1 cellular context compared by ENCODE assay signal in the genomic region with DNA sequence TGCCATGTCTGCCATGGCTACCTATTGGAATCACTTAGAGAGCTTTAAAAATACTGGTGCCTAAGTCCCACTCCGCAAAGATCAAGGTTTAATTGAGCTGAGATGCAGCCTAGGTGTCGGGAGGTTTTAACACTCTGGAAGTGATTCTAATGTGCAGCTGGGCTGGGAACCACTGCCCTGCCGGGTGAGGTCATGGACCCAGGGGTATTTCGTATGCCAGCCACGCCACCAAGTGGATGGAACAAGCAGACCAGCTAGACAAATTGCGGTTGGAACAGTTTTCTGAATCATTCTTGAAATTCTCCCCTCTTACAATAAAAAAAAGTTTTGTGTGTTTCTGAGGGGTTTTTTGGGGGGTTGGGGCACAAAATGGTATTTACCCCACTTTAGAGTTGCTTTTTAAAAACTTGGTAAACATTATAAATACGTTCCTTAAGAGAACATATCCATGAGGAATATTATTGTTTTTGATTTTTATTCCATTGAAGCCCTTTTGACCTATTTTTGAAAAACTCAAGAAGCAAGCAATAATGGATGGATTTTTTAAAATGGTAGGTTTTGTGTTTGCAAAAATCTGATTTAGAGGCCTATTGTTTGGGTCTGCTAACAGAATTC.
A peak's percentile ranks its signal among the peaks of the same experiment; 100 is the strongest.
TF ChIP-seq lines count a peak whose summit lies in the region.

No MANE protein-coding gene starts in this region.

TF ChIP-seq in GM12878, 131 proteins besides CTCF, POLR2A, EP300 and RAD21 (continued from another document and continues in another):
- TF ChIP-seq ASH2L (IDR thresholded peaks at IDR 0.05; ENCODE audit: borderline replicate concordance, low read depth) (no peak), HDAC2 (IDR thresholded peaks at IDR 0.05) (no peak), BCL3 (IDR thresholded peaks at IDR 0.05; ENCODE audit: borderline replicate concordance, insufficient read depth, low read depth, low read length, poor library complexity, severe bottlenecking) (peak; percentile 64), IKZF1 (conservative IDR thresholded peaks at IDR 0.05) (peak; percentile 86), MAX (IDR thresholded peaks at IDR 0.05; ENCODE audit: low read depth, low read length) (no peak), SIN3A (IDR thresholded peaks at IDR 0.05; ENCODE audit: low read depth, low read length) (no peak), EED (IDR thresholded peaks at IDR 0.05; ENCODE audit: low read depth) (peak; percentile 66; the same call in 1 of the 2 replicates), MTA3 (IDR thresholded peaks at IDR 0.05; ENCODE audit: borderline replicate concordance, low read length) (no peak), ZNF207 (IDR thresholded peaks at IDR 0.05; ENCODE audit: borderline replicate concordance) (0 out of 2 replicates have a peak, but pooled peaks have one; percentile 46), YBX1 (IDR thresholded peaks at IDR 0.05) (no peak), IRF5 (IDR thresholded peaks at IDR 0.05; ENCODE audit: borderline replicate concordance) (no peak), ZNF622 (IDR thresholded peaks at IDR 0.05) (no peak), KAT2A (conservative IDR thresholded peaks at IDR 0.05; ENCODE audit: control insufficient read depth, low read depth, low read length) (no peak), RBBP5 (conservative IDR thresholded peaks at IDR 0.05) (no peak), NR2C1 (IDR thresholded peaks at IDR 0.05) (peak; percentile 58), USF1 (IDR thresholded peaks at IDR 0.05; ENCODE audit: borderline replicate concordance, extremely low read length, insufficient read depth, low read depth, low read length) (no peak), BHLHE40 (IDR thresholded peaks at IDR 0.05; ENCODE audit: borderline replicate concordance in 1 of 2, low read depth in 2 of 2, low read length in 1 of 2) (peak; percentile 27 to 39; a peak in 2 of 4 replicates), WRNIP1 (IDR thresholded peaks at IDR 0.05; ENCODE audit: borderline replicate concordance, low read depth, low read length) (no peak), NR2C2 (IDR thresholded peaks at IDR 0.05; ENCODE audit: borderline replicate concordance, control insufficient read depth, insufficient read length, low read depth) (no peak), ATF2 (IDR thresholded peaks at IDR 0.05; ENCODE audit: low read length) (peak; percentile 89), PRDM15 (CRISPR knock-in tag; IDR thresholded peaks at IDR 0.05) (no peak), RELA (IDR thresholded peaks at IDR 0.05; ENCODE audit: borderline replicate concordance, partially characterized antibody) (peak; percentile 11), E2F4 (IDR thresholded peaks at IDR 0.05; ENCODE audit: low read depth, low read length) (no peak), ZNF274 (IDR thresholded peaks at IDR 0.05; ENCODE audit: insufficient read depth, insufficient read length) (no peak), ZNF217 (IDR thresholded peaks at IDR 0.05) (no peak), PML (IDR thresholded peaks at IDR 0.05; ENCODE audit: low read length) (no peak), SRF (IDR thresholded peaks at IDR 0.05; ENCODE audit: low read depth in 2 of 2, low read length in 2 of 2) (no peak), KLF5 (IDR thresholded peaks at IDR 0.05; ENCODE audit: partially characterized antibody) (no peak), POU2F2 (IDR thresholded peaks at IDR 0.05; ENCODE audit: borderline replicate concordance, low read depth, low read length) (peak; percentile 86; the same call in 2 of the 3 replicates), NFXL1 (IDR thresholded peaks at IDR 0.05; ENCODE audit: borderline replicate concordance) (no peak), ATF7 (IDR thresholded peaks at IDR 0.05; ENCODE audit: low read depth) (peak; percentile 96)
- TF ChIP-seq, protein P1, sequence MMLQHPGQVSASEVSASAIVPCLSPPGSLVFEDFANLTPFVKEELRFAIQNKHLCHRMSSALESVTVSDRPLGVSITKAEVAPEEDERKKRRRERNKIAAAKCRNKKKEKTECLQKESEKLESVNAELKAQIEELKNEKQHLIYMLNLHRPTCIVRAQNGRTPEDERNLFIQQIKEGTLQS (IDR thresholded peaks at IDR 0.05; ENCODE audit: borderline replicate concordance, extremely low read depth, low read depth, low read length), result no peak
- TF ChIP-seq, protein P2, sequence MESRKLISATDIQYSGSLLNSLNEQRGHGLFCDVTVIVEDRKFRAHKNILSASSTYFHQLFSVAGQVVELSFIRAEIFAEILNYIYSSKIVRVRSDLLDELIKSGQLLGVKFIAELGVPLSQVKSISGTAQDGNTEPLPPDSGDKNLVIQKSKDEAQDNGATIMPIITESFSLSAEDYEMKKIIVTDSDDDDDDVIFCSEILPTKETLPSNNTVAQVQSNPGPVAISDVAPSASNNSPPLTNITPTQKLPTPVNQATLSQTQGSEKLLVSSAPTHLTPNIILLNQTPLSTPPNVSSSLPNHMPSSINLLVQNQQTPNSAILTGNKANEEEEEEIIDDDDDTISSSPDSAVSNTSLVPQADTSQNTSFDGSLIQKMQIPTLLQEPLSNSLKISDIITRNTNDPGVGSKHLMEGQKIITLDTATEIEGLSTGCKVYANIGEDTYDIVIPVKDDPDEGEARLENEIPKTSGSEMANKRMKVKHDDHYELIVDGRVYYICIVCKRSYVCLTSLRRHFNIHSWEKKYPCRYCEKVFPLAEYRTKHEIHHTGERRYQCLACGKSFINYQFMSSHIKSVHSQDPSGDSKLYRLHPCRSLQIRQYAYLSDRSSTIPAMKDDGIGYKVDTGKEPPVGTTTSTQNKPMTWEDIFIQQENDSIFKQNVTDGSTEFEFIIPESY (IDR thresholded peaks at IDR 0.05), result no peak
- TF ChIP-seq, protein P3, sequence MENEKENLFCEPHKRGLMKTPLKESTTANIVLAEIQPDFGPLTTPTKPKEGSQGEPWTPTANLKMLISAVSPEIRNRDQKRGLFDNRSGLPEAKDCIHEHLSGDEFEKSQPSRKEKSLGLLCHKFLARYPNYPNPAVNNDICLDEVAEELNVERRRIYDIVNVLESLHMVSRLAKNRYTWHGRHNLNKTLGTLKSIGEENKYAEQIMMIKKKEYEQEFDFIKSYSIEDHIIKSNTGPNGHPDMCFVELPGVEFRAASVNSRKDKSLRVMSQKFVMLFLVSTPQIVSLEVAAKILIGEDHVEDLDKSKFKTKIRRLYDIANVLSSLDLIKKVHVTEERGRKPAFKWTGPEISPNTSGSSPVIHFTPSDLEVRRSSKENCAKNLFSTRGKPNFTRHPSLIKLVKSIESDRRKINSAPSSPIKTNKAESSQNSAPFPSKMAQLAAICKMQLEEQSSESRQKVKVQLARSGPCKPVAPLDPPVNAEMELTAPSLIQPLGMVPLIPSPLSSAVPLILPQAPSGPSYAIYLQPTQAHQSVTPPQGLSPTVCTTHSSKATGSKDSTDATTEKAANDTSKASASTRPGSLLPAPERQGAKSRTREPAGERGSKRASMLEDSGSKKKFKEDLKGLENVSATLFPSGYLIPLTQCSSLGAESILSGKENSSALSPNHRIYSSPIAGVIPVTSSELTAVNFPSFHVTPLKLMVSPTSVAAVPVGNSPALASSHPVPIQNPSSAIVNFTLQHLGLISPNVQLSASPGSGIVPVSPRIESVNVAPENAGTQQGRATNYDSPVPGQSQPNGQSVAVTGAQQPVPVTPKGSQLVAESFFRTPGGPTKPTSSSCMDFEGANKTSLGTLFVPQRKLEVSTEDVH (IDR thresholded peaks at IDR 0.05; ENCODE audit: low read depth, partially characterized antibody), result no peak
- TF ChIP-seq, protein P4, sequence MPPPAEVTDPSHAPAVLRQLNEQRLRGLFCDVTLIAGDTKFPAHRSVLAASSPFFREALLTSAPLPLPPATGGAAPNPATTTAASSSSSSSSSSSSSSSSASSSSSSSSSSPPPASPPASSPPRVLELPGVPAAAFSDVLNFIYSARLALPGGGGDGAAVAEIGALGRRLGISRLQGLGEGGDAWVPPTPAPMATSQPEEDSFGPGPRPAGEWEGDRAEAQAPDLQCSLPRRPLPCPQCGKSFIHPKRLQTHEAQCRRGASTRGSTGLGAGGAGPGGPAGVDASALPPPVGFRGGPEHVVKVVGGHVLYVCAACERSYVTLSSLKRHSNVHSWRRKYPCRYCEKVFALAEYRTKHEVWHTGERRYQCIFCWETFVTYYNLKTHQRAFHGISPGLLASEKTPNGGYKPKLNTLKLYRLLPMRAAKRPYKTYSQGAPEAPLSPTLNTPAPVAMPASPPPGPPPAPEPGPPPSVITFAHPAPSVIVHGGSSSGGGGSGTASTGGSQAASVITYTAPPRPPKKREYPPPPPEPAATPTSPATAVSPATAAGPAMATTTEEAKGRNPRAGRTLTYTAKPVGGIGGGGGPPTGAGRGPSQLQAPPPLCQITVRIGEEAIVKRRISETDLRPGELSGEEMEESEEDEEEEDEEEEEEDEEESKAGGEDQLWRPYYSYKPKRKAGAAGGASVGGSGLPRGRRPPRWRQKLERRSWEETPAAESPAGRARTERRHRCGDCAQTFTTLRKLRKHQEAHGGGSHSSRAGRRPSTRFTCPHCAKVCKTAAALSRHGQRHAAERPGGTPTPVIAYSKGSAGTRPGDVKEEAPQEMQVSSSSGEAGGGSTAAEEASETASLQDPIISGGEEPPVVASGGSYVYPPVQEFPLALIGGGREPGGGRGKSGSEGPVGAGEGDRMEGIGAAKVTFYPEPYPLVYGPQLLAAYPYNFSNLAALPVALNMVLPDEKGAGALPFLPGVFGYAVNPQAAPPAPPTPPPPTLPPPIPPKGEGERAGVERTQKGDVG (CRISPR knock-in tag; IDR thresholded peaks at IDR 0.05), result no peak
